Comparison of ENCODE assay signal across 8 cellular contexts in genomic region chr11:59559886-59560285, GRCh38. TPM values are rescaled to one million over a fixed set of nuclear protein-coding genes. Genes with fewer than 3 reads are reported as not detected.
DNase-seq lines count a peak whose midpoint lies in the region; ATAC-seq and TF ChIP-seq lines count a peak whose summit lies in the region.

No MANE protein-coding gene starts in this region.

- no peak for DNase-seq in activated naive CD4-positive, alpha-beta T cell (lab: John Stamatoyannopoulos, UW)
- DNase-seq in activated CD8-positive, alpha-beta T cell treated with anti-CD3 and anti-CD28 coated beads, Interleukin-2, amount 10 ng/mL, durations not matched to agents 7 days and 5 days: no peak
- DNase-seq in islet precursor cell (peak; percentile 59), uterus (no peak), SIG-M5 (lab: John Stamatoyannopoulos, UW) (no peak), COLO829 (ENCODE audit: low spot score) (no peak), UCSD-AML1 (lab: John Stamatoyannopoulos, UW; ENCODE audit: unreplicated experiment) (no peak)

- no peaks in the 10 kb centered on the region for H3K27me3 ChIP-seq in uterus

- peak; percentile 6 for ATAC-seq in activated CD8-positive, alpha-beta T cell treated with anti-CD3 and anti-CD28 coated beads, Interleukin-2, amount 10 ng/mL, durations not matched to agents 7 days and 5 days

- TF ChIP-seq POLR2A in uterus (IDR thresholded peaks at IDR 0.05): no peak

- peaks cover 50% of the 10 kb centered on the region for H3K4me1 Mint-ChIP-seq in activated naive CD4-positive, alpha-beta T cell treated with anti-CD3 and anti-CD28 coated beads, Interleukin-2, amount 50 U/mL, for 24 hours
- peaks cover 49% of the 10 kb centered on the region for H3K4me1 Mint-ChIP-seq in activated CD8-positive, alpha-beta T cell treated with anti-CD3 and anti-CD28 coated beads, Interleukin-2, amount 10 ng/mL, durations not matched to agents 7 days and 5 days (ENCODE audit: low read depth)

- no peaks in the 10 kb centered on the region for H3K36me3 ChIP-seq in uterus

- no peaks in the 10 kb centered on the region for H3K9me3 Mint-ChIP-seq in activated naive CD4-positive, alpha-beta T cell treated with anti-CD3 and anti-CD28 coated beads, Interleukin-2, amount 50 U/mL, for 24 hours
- H3K9me3 Mint-ChIP-seq in activated CD8-positive, alpha-beta T cell treated with anti-CD3 and anti-CD28 coated beads, Interleukin-2, amount 10 ng/mL, durations not matched to agents 7 days and 5 days (ENCODE audit: insufficient read depth): no peaks in the 10 kb centered on the region

- no peak for TF ChIP-seq CTCF in uterus (IDR thresholded peaks at IDR 0.05)

- intact Hi-C loops in uterus (cut with DNase I; ENCODE audit: low total_unique reads): no loop called here

- peak overlapping the region; percentile 100 for H3K27ac Mint-ChIP-seq in activated naive CD4-positive, alpha-beta T cell treated with anti-CD3 and anti-CD28 coated beads, Interleukin-2, amount 50 U/mL, for 24 hours
- H3K27ac Mint-ChIP-seq in activated CD8-positive, alpha-beta T cell treated with anti-CD3 and anti-CD28 coated beads, Interleukin-2, amount 10 ng/mL, durations not matched to agents 7 days and 5 days: peak overlapping the region; percentile 90

- H3K27ac ChIP-seq in uterus: peak overlapping the region; percentile 88 to 96

- peak overlapping the region; percentile 58 to 63 for H3K4me3 ChIP-seq in uterus

- POLR2A ChIA-PET in activated CD8-positive, alpha-beta T cell treated with anti-CD3 and anti-CD28 coated beads, Interleukin-2, amount 10 ng/mL, durations not matched to agents 7 days and 5 days (lab: Charles Lee): interaction anchor here (0.7 to 1.0 kb wide), 2 partner anchors 56 to 980 kb away, joined by 3 to 4 read pairs; partner anchors contain the start of gene OSBP

- H3K4me3 Mint-ChIP-seq in activated naive CD4-positive, alpha-beta T cell treated with anti-CD3 and anti-CD28 coated beads, Interleukin-2, amount 50 U/mL, for 24 hours: peak overlapping the region; percentile 40
- H3K4me3 Mint-ChIP-seq in activated CD8-positive, alpha-beta T cell treated with anti-CD3 and anti-CD28 coated beads, Interleukin-2, amount 10 ng/mL, durations not matched to agents 7 days and 5 days: peak overlapping the region; percentile 87

- H3K9me3 ChIP-seq in uterus: no peaks in the 10 kb centered on the region

- H3K36me3 Mint-ChIP-seq in activated naive CD4-positive, alpha-beta T cell treated with anti-CD3 and anti-CD28 coated beads, Interleukin-2, amount 50 U/mL, for 24 hours: no peaks in the 10 kb centered on the region
- peaks cover 3% of the 10 kb centered on the region for H3K36me3 Mint-ChIP-seq in activated CD8-positive, alpha-beta T cell treated with anti-CD3 and anti-CD28 coated beads, Interleukin-2, amount 10 ng/mL, durations not matched to agents 7 days and 5 days (ENCODE audit: low read depth)

- H3K27me3 Mint-ChIP-seq in activated naive CD4-positive, alpha-beta T cell treated with anti-CD3 and anti-CD28 coated beads, Interleukin-2, amount 50 U/mL, for 24 hours: peaks cover 2% of the 10 kb centered on the region
- peaks cover 7% of the 10 kb centered on the region for H3K27me3 Mint-ChIP-seq in activated CD8-positive, alpha-beta T cell treated with anti-CD3 and anti-CD28 coated beads, Interleukin-2, amount 10 ng/mL, durations not matched to agents 7 days and 5 days (ENCODE audit: low read depth)

- H3K4me1 ChIP-seq in uterus: no peaks in the 10 kb centered on the region

- CTCF ChIA-PET in activated CD8-positive, alpha-beta T cell treated with anti-CD3 and anti-CD28 coated beads, Interleukin-2, amount 10 ng/mL, durations not matched to agents 7 days and 5 days (lab: Charles Lee): interaction anchor here (1.2 to 2.4 kb wide), 3 partner anchors 7 to 249 kb away, joined by 3 to 15 read pairs (median 4); no protein-coding TSS in a partner anchor

RNA-seq across cellular contexts. Expression of gene OR4D9, which starts 48.5 kb away (rescaled TPM):
- total RNA-seq in activated CD8-positive, alpha-beta T cell treated with anti-CD3 and anti-CD28 coated beads, Interleukin-2, amount 10 ng/mL, durations not matched to agents 7 days and 5 days: not detected
- not detected for total RNA-seq in uterus

RNA-seq across cellular contexts. Expression of gene OSBP, which starts 55.7 kb away (rescaled TPM):
- 10 to 100 TPM; 34.4 to 38.6 TPM for total RNA-seq in activated CD8-positive, alpha-beta T cell treated with anti-CD3 and anti-CD28 coated beads, Interleukin-2, amount 10 ng/mL, durations not matched to agents 7 days and 5 days
- 10 to 100 TPM; 27.4 to 51.0 (median 41.9) TPM for total RNA-seq in uterus

RNA-seq across cellular contexts. Expression of gene OR4D11, which starts 56.5 kb away (rescaled TPM):
- total RNA-seq in activated CD8-positive, alpha-beta T cell treated with anti-CD3 and anti-CD28 coated beads, Interleukin-2, amount 10 ng/mL, durations not matched to agents 7 days and 5 days: not detected
- not detected for total RNA-seq in uterus
